ENCODE assay signal across 2 cellular contexts in genomic region chr17:49190932-49191331, GRCh38.
TF ChIP-seq lines count a peak whose summit lies in the region.

No MANE protein-coding gene starts in this region.

TF ChIP-seq in HCT116, 20 proteins besides CTCF, POLR2A, EP300 and RAD21 (continued from another document):
- TF ChIP-seq ATF3 (IDR thresholded peaks at IDR 0.05) (no peak), EZH2phosphoT487 (IDR thresholded peaks at IDR 0.05; ENCODE audit: borderline replicate concordance) (no peak), EZH2 (IDR thresholded peaks at IDR 0.05) (no peak), MAX (IDR thresholded peaks at IDR 0.05) (no peak), TCF7L2 (IDR thresholded peaks at IDR 0.05; ENCODE audit: borderline replicate concordance, extremely low read depth, insufficient read depth, insufficient read length) (no peak), SRF (IDR thresholded peaks at IDR 0.05; ENCODE audit: low read depth) (no peak), FOSL1 (IDR thresholded peaks at IDR 0.05; ENCODE audit: low read depth) (no peak), SIN3A (IDR thresholded peaks at IDR 0.05; ENCODE audit: low read depth) (no peak), ELF1 (IDR thresholded peaks at IDR 0.05; ENCODE audit: borderline replicate concordance, low read depth) (no peak), ZBTB33 (IDR thresholded peaks at IDR 0.05; ENCODE audit: extremely low read depth, insufficient replicate concordance, low read length) (no peak), REST (IDR thresholded peaks at IDR 0.05; ENCODE audit: low read depth) (no peak), CBX3 (IDR thresholded peaks at IDR 0.05; ENCODE audit: low read depth) (no peak)
TF ChIP-seq in HCT116: peak in this region for 0.

TF ChIP-seq in WTC11, 78 proteins besides CTCF, POLR2A, EP300 and RAD21:
- TF ChIP-seq HMGXB4 (CRISPR knock-in tag; IDR thresholded peaks at IDR 0.05) (no peak), SMAD4 (CRISPR knock-in tag; IDR thresholded peaks at IDR 0.05) (no peak), GABPB1 (CRISPR knock-in tag; IDR thresholded peaks at IDR 0.05) (no peak), NR2C2 (CRISPR knock-in tag; IDR thresholded peaks at IDR 0.05) (no peak), HMGA2 (CRISPR knock-in tag; IDR thresholded peaks at IDR 0.05) (0 out of 2 replicates have a peak, but pooled peaks have one; percentile 36), ARID4B (CRISPR knock-in tag; IDR thresholded peaks at IDR 0.05; ENCODE audit: borderline replicate concordance) (no peak)
